In genomic region chr1:156096640-156097391, GRCh38 we compare ENCODE assay signal across 8 cellular contexts. TPM values are rescaled to one million over a fixed set of nuclear protein-coding genes. Genes with fewer than 3 reads are reported as not detected.
DNase-seq lines count a peak whose midpoint lies in the region; ATAC-seq lines count a peak whose summit lies in the region.

No MANE protein-coding gene starts in this region.

- peak overlapping the region; percentile 86 to 98 (median 96) for H3K27ac Mint-ChIP-seq in CD4-positive, CD25-positive, alpha-beta regulatory T cell
- peak overlapping the region; percentile 76 for H3K27ac Mint-ChIP-seq in activated CD8-positive, alpha-beta memory T cell treated with anti-CD3 and anti-CD28 coated beads, Interleukin-2, amount 10 ng/mL, durations not matched to agents 7 days and 5 days
- peak overlapping the region; percentile 93 to 97 for H3K27ac Mint-ChIP-seq in effector memory CD8-positive, alpha-beta T cell

- peaks cover 0 to 2% (median 0%) of the 10 kb centered on the region in 7 donors for H3K9me3 Mint-ChIP-seq in CD4-positive, CD25-positive, alpha-beta regulatory T cell
- no peaks in the 10 kb centered on the region for H3K9me3 Mint-ChIP-seq in activated CD8-positive, alpha-beta memory T cell treated with anti-CD3 and anti-CD28 coated beads, Interleukin-2, amount 10 ng/mL, durations not matched to agents 7 days and 5 days (ENCODE audit: low read depth)
- no peaks in the 10 kb centered on the region for H3K9me3 Mint-ChIP-seq in effector memory CD8-positive, alpha-beta T cell

- H3K27me3 ChIP-seq in CD4-positive, CD25-positive, alpha-beta regulatory T cell (ENCODE audit: control insufficient read depth, insufficient read depth, low read length): no peaks in the 10 kb centered on the region

- H3K27me3 Mint-ChIP-seq in CD4-positive, CD25-positive, alpha-beta regulatory T cell: peaks cover 6% of the 10 kb centered on the region
- H3K27me3 Mint-ChIP-seq in activated CD8-positive, alpha-beta memory T cell treated with anti-CD3 and anti-CD28 coated beads, Interleukin-2, amount 10 ng/mL, durations not matched to agents 7 days and 5 days: peaks cover 23% of the 10 kb centered on the region
- H3K27me3 Mint-ChIP-seq in effector memory CD8-positive, alpha-beta T cell: no peaks in the 10 kb centered on the region

- H3K9me3 ChIP-seq in CD4-positive, CD25-positive, alpha-beta regulatory T cell (ENCODE audit: control insufficient read depth in 2 of 2, low read length in 2 of 2): no peaks in the 10 kb centered on the region

- H3K36me3 Mint-ChIP-seq in CD4-positive, CD25-positive, alpha-beta regulatory T cell: no peaks in the 10 kb centered on the region
- peaks cover 1% of the 10 kb centered on the region for H3K36me3 Mint-ChIP-seq in activated CD8-positive, alpha-beta memory T cell treated with anti-CD3 and anti-CD28 coated beads, Interleukin-2, amount 10 ng/mL, durations not matched to agents 7 days and 5 days
- peaks cover 30% of the 10 kb centered on the region for H3K36me3 Mint-ChIP-seq in effector memory CD8-positive, alpha-beta T cell (ENCODE audit: insufficient read depth)

- peaks cover 17 to 38% (median 30%) of the 10 kb centered on the region in 4 donors for H3K4me1 Mint-ChIP-seq in CD4-positive, CD25-positive, alpha-beta regulatory T cell
- H3K4me1 Mint-ChIP-seq in activated CD8-positive, alpha-beta memory T cell treated with anti-CD3 and anti-CD28 coated beads, Interleukin-2, amount 10 ng/mL, durations not matched to agents 7 days and 5 days: peaks cover 42% of the 10 kb centered on the region
- H3K4me1 Mint-ChIP-seq in effector memory CD8-positive, alpha-beta T cell (ENCODE audit: low read depth in 2 of 2): peaks cover 33 to 34% of the 10 kb centered on the region in 2 donors

- H3K4me3 Mint-ChIP-seq in CD4-positive, CD25-positive, alpha-beta regulatory T cell: peak overlapping the region; percentile 76 to 86 (median 82)
- H3K4me3 Mint-ChIP-seq in activated CD8-positive, alpha-beta memory T cell treated with anti-CD3 and anti-CD28 coated beads, Interleukin-2, amount 10 ng/mL, durations not matched to agents 7 days and 5 days: no peak overlapping the region
- H3K4me3 Mint-ChIP-seq in effector memory CD8-positive, alpha-beta T cell: peak overlapping the region; percentile 62 to 63

- peak overlapping the region; percentile 90 for H3K27ac ChIP-seq in CD4-positive, CD25-positive, alpha-beta regulatory T cell (ENCODE audit: insufficient read depth, low read length, poor library complexity, severe bottlenecking)

- peaks cover 19% of the 10 kb centered on the region for H3K4me1 ChIP-seq in CD4-positive, CD25-positive, alpha-beta regulatory T cell (ENCODE audit: control insufficient read depth, insufficient read depth, low read length, poor library complexity, severe bottlenecking)

- H3K4me3 ChIP-seq in CD4-positive, CD25-positive, alpha-beta regulatory T cell (ENCODE audit: low read depth, low read length): peak overlapping the region; percentile 43

- CTCF ChIA-PET in activated CD8-positive, alpha-beta memory T cell treated with anti-CD3 and anti-CD28 coated beads, Interleukin-2, amount 10 ng/mL, durations not matched to agents 7 days and 5 days (lab: Charles Lee): interaction anchor here (0.7 to 27.0 kb wide), 15 partner anchors 10 to 159 kb away, joined by 3 to 979 read pairs (median 4); partner anchors contain the start of genes LMNA, PMF1 and SEMA4A

- DNase-seq in CD4-positive, CD25-positive, alpha-beta regulatory T cell: peak; percentile 84 to 85 (median 84)
- DNase-seq in HK-2 (ENCODE audit: unreplicated experiment) (peak; percentile 88), midbrain (lab: John Stamatoyannopoulos, UW) (peak; percentile 86)
- DNase-seq in NK-92 treated with Interleukin-12 subunit alpha and Interleukin-12 subunit beta, amount 100 ng/mL, for 24 hours (lab: John Stamatoyannopoulos, UW): peak; percentile 88
- DNase-seq in activated CD8-positive, alpha-beta memory T cell treated with anti-CD3 and anti-CD28 coated beads, Interleukin-2, amount 10 ng/mL, durations not matched to agents 7 days and 5 days: peak; percentile 92
- DNase-seq in effector memory CD8-positive, alpha-beta T cell: peak; percentile 84 to 89 (median 86)
- peak; percentile 87 to 88 for DNase-seq in stimulated activated CD8-positive, alpha-beta memory T cell treated with anti-CD3 and anti-CD28 coated beads, Interleukin-2, amount 100 ng/mL, for 48 hours (ENCODE audit: low read depth in 2 of 2)

- H3K36me3 ChIP-seq in CD4-positive, CD25-positive, alpha-beta regulatory T cell (ENCODE audit: control insufficient read depth, insufficient read depth, low read length): no peaks in the 10 kb centered on the region

- peak; percentile 83 to 85 for ATAC-seq in CD4-positive, CD25-positive, alpha-beta regulatory T cell (ENCODE audit: low read depth in 2 of 2)
- peak; percentile 60 for ATAC-seq in GM19452 (IDR thresholded peaks at IDR 0.05; ENCODE audit: unreplicated experiment)
- peak; percentile 87 for ATAC-seq in activated CD8-positive, alpha-beta memory T cell treated with anti-CD3 and anti-CD28 coated beads, Interleukin-2, amount 10 ng/mL, durations not matched to agents 7 days and 5 days
- ATAC-seq in effector memory CD8-positive, alpha-beta T cell (replicated peaks): peak; percentile 86

RNA-seq across cellular contexts. Expression of gene MEX3A, which starts 14.6 kb away (rescaled TPM):
- total RNA-seq in CD4-positive, CD25-positive, alpha-beta regulatory T cell: not detected
- not detected for polyA plus RNA-seq in CD4-positive, CD25-positive, alpha-beta regulatory T cell
- under 1 TPM; 0.06 to 0.56 TPM for total RNA-seq in activated CD8-positive, alpha-beta memory T cell treated with anti-CD3 and anti-CD28 coated beads, Interleukin-2, amount 10 ng/mL, durations not matched to agents 7 days and 5 days

RNA-seq across cellular contexts. Expression of gene LMNA, which starts 17.7 kb away (rescaled TPM):
- 1,807 TPM for total RNA-seq in CD4-positive, CD25-positive, alpha-beta regulatory T cell
- 100 to 1,000 TPM in 1 of 4 donors, 10 to 100 TPM in 3; 54.1 to 113 (median 83.1) TPM for polyA plus RNA-seq in CD4-positive, CD25-positive, alpha-beta regulatory T cell
- 10 to 100 TPM; 37.3 to 41.9 TPM for total RNA-seq in activated CD8-positive, alpha-beta memory T cell treated with anti-CD3 and anti-CD28 coated beads, Interleukin-2, amount 10 ng/mL, durations not matched to agents 7 days and 5 days

RNA-seq across cellular contexts. Expression of gene RAB25, which starts 35.9 kb away (rescaled TPM):
- total RNA-seq in CD4-positive, CD25-positive, alpha-beta regulatory T cell: 1.5 TPM
- 1 to 10 TPM in 2 of 4 donors, under 1 TPM in 2; 0.83 to 1.7 (median 0.93) TPM for polyA plus RNA-seq in CD4-positive, CD25-positive, alpha-beta regulatory T cell
- total RNA-seq in activated CD8-positive, alpha-beta memory T cell treated with anti-CD3 and anti-CD28 coated beads, Interleukin-2, amount 10 ng/mL, durations not matched to agents 7 days and 5 days: not detected

RNA-seq across cellular contexts. Expression of gene LAMTOR2, which starts 42.2 kb away (rescaled TPM):
- total RNA-seq in CD4-positive, CD25-positive, alpha-beta regulatory T cell: 20.2 TPM
- polyA plus RNA-seq in CD4-positive, CD25-positive, alpha-beta regulatory T cell: 100 to 1,000 TPM; 107 to 162 (median 130) TPM
- 10 to 100 TPM; 59.3 to 60.6 TPM for total RNA-seq in activated CD8-positive, alpha-beta memory T cell treated with anti-CD3 and anti-CD28 coated beads, Interleukin-2, amount 10 ng/mL, durations not matched to agents 7 days and 5 days

RNA-seq across cellular contexts. Expression of gene UBQLN4, which starts 43.2 kb away (rescaled TPM):
- 19.1 TPM for total RNA-seq in CD4-positive, CD25-positive, alpha-beta regulatory T cell
- polyA plus RNA-seq in CD4-positive, CD25-positive, alpha-beta regulatory T cell: 1 to 10 TPM; 4.4 to 7.1 (median 5.5) TPM
- 10 to 100 TPM; 40.3 to 44.8 TPM for total RNA-seq in activated CD8-positive, alpha-beta memory T cell treated with anti-CD3 and anti-CD28 coated beads, Interleukin-2, amount 10 ng/mL, durations not matched to agents 7 days and 5 days

Comparison
In these comparisons a context has a peak if more than half of its experiments do, and no peak if none do; other contexts are left out.
1. Peak in every context shown above with its lines: DNase-seq, ATAC-seq, H3K4me3 ChIP-seq and H3K27ac ChIP-seq.
2. RNA of gene LMNA, which starts 17.7 kb away (total RNA-seq): 1,807 TPM in CD4-positive, CD25-positive, alpha-beta regulatory T cell (single experiment); 37.3 to 41.9 TPM in activated CD8-positive, alpha-beta memory T cell treated with anti-CD3 and anti-CD28 coated beads, Interleukin-2, amount 10 ng/mL, durations not matched to agents 7 days and 5 days; every median in the first group is over 10 times any median in the second.